ENCODE assay signal across 20 cellular contexts in genomic region chr2:104744537-104744936, GRCh38.
DNase-seq lines count a peak whose midpoint lies in the region; ATAC-seq and TF ChIP-seq lines count a peak whose summit lies in the region.
"Had no signal": no experiment of that assay in that cellular context is flagged by ENCODE, and none has a peak within 500 bp of the region (broad histone marks: within the 10 kb centered on the region; RNA-seq: fewer than 3 reads in every experiment).

No MANE protein-coding gene starts in this region.

- no peak for ATAC-seq in CD8-positive, alpha-beta T cell
- ATAC-seq: GM23338 had no signal

- H3K9me3 Mint-ChIP-seq in CD8-positive, alpha-beta T cell, result no peaks in the 10 kb centered on the region
- H3K9me3 Mint-ChIP-seq in mesothelial cell of epicardium, result no peaks in the 10 kb centered on the region
- H3K9me3 Mint-ChIP-seq: GM23338 had no signal

- H3K36me3 ChIP-seq in CD8-positive, alpha-beta T cell (ENCODE audit: insufficient read depth, low read length), result no peaks in the 10 kb centered on the region
- H3K36me3 ChIP-seq: BLaER1 treated with 17β-estradiol and CSF1 and Interleukin-3, amounts not matched to agents 10 nM and 100 nM had no signal

- H3K27ac ChIP-seq in RWPE1, result no peak overlapping the region
- H3K27ac ChIP-seq in CD8-positive, alpha-beta T cell (ENCODE audit: low read depth, low read length), result no peak overlapping the region
- H3K27ac ChIP-seq: BLaER1 treated with 17β-estradiol and CSF1 and Interleukin-3, amounts not matched to agents 10 nM and 100 nM; HL-60 had no signal

- intact Hi-C loops in CD8-positive, alpha-beta T cell (cut with DNase I, micrococcal nuclease), result no loop called here

- TF ChIP-seq CTCF in RWPE1 (conservative IDR thresholded peaks at IDR 0.05; ENCODE audit: low read depth) (no peak), mesothelial cell of epicardium (IDR thresholded peaks at IDR 0.05; ENCODE audit: unreplicated experiment) (no peak)
- no peak for TF ChIP-seq CTCF in CD8-positive, alpha-beta T cell (IDR thresholded peaks at IDR 0.05)

- H3K27me3 ChIP-seq in CD8-positive, alpha-beta T cell (ENCODE audit: insufficient read depth, low read length), result no peaks in the 10 kb centered on the region
- H3K27me3 ChIP-seq: BLaER1 treated with 17β-estradiol and CSF1 and Interleukin-3, amounts not matched to agents 10 nM and 100 nM had no signal

- no peak overlapping the region for H3K27ac Mint-ChIP-seq in CD8-positive, alpha-beta T cell
- H3K27ac Mint-ChIP-seq in mesothelial cell of epicardium, result no peak overlapping the region
- H3K27ac Mint-ChIP-seq: B cell, GM23338 had no signal

- peak; percentile 25 for DNase-seq in Daoy (ENCODE audit: low read depth)
- DNase-seq in RWPE1 (ENCODE audit: low spot score), result peak; percentile 8
- peak; percentile 14 for DNase-seq in kidney tubule cell (ENCODE audit: low spot score)
- no peak for DNase-seq in CD8-positive, alpha-beta T cell
- no peak for DNase-seq in T-helper 2 cell
- DNase-seq in NCI-H82 (lab: John Stamatoyannopoulos, UW), result no peak
- no peak for DNase-seq in mesothelial cell of epicardium (ENCODE audit: low spot score in 2 of 2, unreplicated experiment in 2 of 2)
- DNase-seq: 8988T; CD8-positive, alpha-beta memory T cell; COR-L47; DMS 273 treated with DMSO at 0.1 percent for 48 hours; DMS53; DND-41; GDM1; HCEC 1CT; IMR-90 had no signal

- no peaks in the 10 kb centered on the region for H3K36me3 Mint-ChIP-seq in CD8-positive, alpha-beta T cell
- no peaks in the 10 kb centered on the region for H3K36me3 Mint-ChIP-seq in mesothelial cell of epicardium
- H3K36me3 Mint-ChIP-seq: CD8-positive, alpha-beta memory T cell had no signal

- H3K27me3 Mint-ChIP-seq in CD8-positive, alpha-beta T cell (ENCODE audit: low read depth), result no peaks in the 10 kb centered on the region
- H3K27me3 Mint-ChIP-seq in mesothelial cell of epicardium (ENCODE audit: low read depth), result peaks cover 78% of the 10 kb centered on the region

- H3K4me3 Mint-ChIP-seq in CD8-positive, alpha-beta T cell, result no peak overlapping the region
- H3K4me3 Mint-ChIP-seq in mesothelial cell of epicardium, result no peak overlapping the region
- H3K4me3 Mint-ChIP-seq: B cell; CD8-positive, alpha-beta memory T cell; GM23338 had no signal

- POLR2A ChIA-PET in RWPE1 (lab: Yijun Ruan, JAX; ENCODE audit: low non-redundant PET), result no interaction called here
- POLR2A ChIA-PET in CD8-positive, alpha-beta T cell (lab: Charles Lee), result no interaction called here

- CTCF ChIA-PET in RWPE1 (lab: Yijun Ruan, JAX), result interaction anchor here (0.6 kb wide), 1 partner anchor 77 kb away, joined by 4 read pairs; no protein-coding TSS in a partner anchor
- CTCF ChIA-PET in CD8-positive, alpha-beta T cell (lab: Charles Lee), result no interaction called here

- H3K4me1 Mint-ChIP-seq in CD8-positive, alpha-beta T cell (ENCODE audit: low read depth), result no peaks in the 10 kb centered on the region
- H3K4me1 Mint-ChIP-seq in mesothelial cell of epicardium, result no peaks in the 10 kb centered on the region
- H3K4me1 Mint-ChIP-seq: B cell; CD8-positive, alpha-beta memory T cell had no signal

- H3K4me1 ChIP-seq in CD8-positive, alpha-beta T cell (ENCODE audit: insufficient read depth, low read length), result no peaks in the 10 kb centered on the region
- H3K4me1 ChIP-seq: BLaER1 treated with 17β-estradiol and CSF1 and Interleukin-3, amounts not matched to agents 10 nM and 100 nM had no signal

- H3K9me3 ChIP-seq in CD8-positive, alpha-beta T cell (ENCODE audit: low read length), result no peaks in the 10 kb centered on the region
- H3K9me3 ChIP-seq: BLaER1 treated with 17β-estradiol and CSF1 and Interleukin-3, amounts not matched to agents 10 nM and 100 nM had no signal

- H3K4me3 ChIP-seq in CD8-positive, alpha-beta T cell (ENCODE audit: low read depth, low read length), result no peak overlapping the region
- H3K4me3 ChIP-seq: BLaER1 treated with 17β-estradiol and CSF1 and Interleukin-3, amounts not matched to agents 10 nM and 100 nM; GM23338 had no signal

Comparison
In these comparisons a context has a peak if more than half of its experiments do, and no peak if none do; other contexts are left out.
1. DNase-seq: peak in Daoy (single experiment), RWPE1 (single experiment) and kidney tubule cell (single experiment); none in CD8-positive, alpha-beta T cell (0 of 7), T-helper 2 cell (0 of 5), NCI-H82 (single experiment) and mesothelial cell of epicardium (0 of 2).